In genomic region chr17:36792849-36793248, GRCh38 we compare ENCODE assay signal across 28 cellular contexts.
"Had no signal": no experiment of that assay in that cellular context is flagged by ENCODE, and none has a peak within 500 bp of the region (broad histone marks: within the 10 kb centered on the region; RNA-seq: fewer than 3 reads in every experiment).

No MANE protein-coding gene starts in this region.

- FAIRE-seq: astrocyte, bronchial epithelial cell had no signal

- ATAC-seq: activated CD4-positive, alpha-beta T cell treated with anti-CD3 and anti-CD28 coated beads for 36 hours; activated CD8-positive, alpha-beta memory T cell treated with anti-CD3 and anti-CD28 coated beads, Interleukin-2, amount 10 ng/mL, durations not matched to agents 7 days and 5 days; activated CD8-positive, alpha-beta T cell treated with anti-CD3 and anti-CD28 coated beads, Interleukin-2, amount 10 ng/mL, durations not matched to agents 7 days and 5 days; foreskin keratinocyte; gastrocnemius medialis; heart left ventricle had no signal

- H3K4me1 ChIP-seq: esophagus muscularis mucosa, foreskin keratinocyte, gastrocnemius medialis, heart left ventricle had no signal

- H3K4me3 ChIP-seq: coronary artery, dorsolateral prefrontal cortex, esophagus muscularis mucosa, gastrocnemius medialis, heart left ventricle had no signal

- H3K36me3 ChIP-seq: brain microvascular endothelial cell, esophagus muscularis mucosa, gastrocnemius medialis, heart left ventricle had no signal

- DNase-seq: activated CD4-positive, alpha-beta memory T cell treated with anti-CD3 and anti-CD28 coated beads for 36 hours; activated CD4-positive, alpha-beta T cell treated with anti-CD3 and anti-CD28 coated beads for 36 hours; activated CD4-positive, alpha-beta T cell treated with anti-CD3 and anti-CD28 coated beads, Interleukin-2, amount 10 ng/mL, durations not matched to agents 24 days and 14 days; activated CD4-positive, CD25-positive, alpha-beta regulatory T cell; activated CD4-positive, CD25-positive, alpha-beta regulatory T cell treated with anti-CD3 and anti-CD28 coated beads, Interleukin-2, amount 50 U/mL, for 72 hours; activated CD8-positive, alpha-beta memory T cell treated with anti-CD3 and anti-CD28 coated beads, Interleukin-2, amount 10 ng/mL, durations not matched to agents 7 days and 5 days; activated CD8-positive, alpha-beta memory T cell treated with anti-CD3 and anti-CD28 coated beads, Interleukin-2, amount 50 U/mL, for 4 hours; activated CD8-positive, alpha-beta T cell treated with anti-CD3 and anti-CD28 coated beads, Interleukin-2, amount 10 ng/mL, durations not matched to agents 7 days and 5 days; activated gamma-delta T cell treated with Interleukin-2 at 50 U/mL for 16 hours; activated naive CD4-positive, alpha-beta T cell treated with anti-CD3 and anti-CD28 coated beads, Interleukin-2, amount 50 U/mL, for 16 hours; activated naive CD4-positive, alpha-beta T cell treated with Interleukin-2 at 50 U/mL for 16 hours; activated T-cell treated with anti-CD3 and anti-CD28 coated beads, Interleukin-2, amount 50 U/mL, for 1 hour; activated T-cell treated with anti-CD3 and anti-CD28 coated beads, Interleukin-2, amount 50 U/mL, for 48 hours; amniotic stem cell; anterior cingulate cortex; brain microvascular endothelial cell; dorsolateral prefrontal cortex; effector memory CD4-positive, alpha-beta T cell; erythroblast; foreskin keratinocyte; gastrocnemius medialis; glutamatergic neuron; heart left ventricle; T-helper 2 cell had no signal

- H3K27ac ChIP-seq: brain microvascular endothelial cell, coronary artery, dorsolateral prefrontal cortex, esophagus muscularis mucosa, foreskin keratinocyte, gastrocnemius medialis, heart left ventricle had no signal

- H3K9me3 ChIP-seq: gastrocnemius medialis had no signal
